1 cellular context compared by ENCODE assay signal in the genomic region with DNA sequence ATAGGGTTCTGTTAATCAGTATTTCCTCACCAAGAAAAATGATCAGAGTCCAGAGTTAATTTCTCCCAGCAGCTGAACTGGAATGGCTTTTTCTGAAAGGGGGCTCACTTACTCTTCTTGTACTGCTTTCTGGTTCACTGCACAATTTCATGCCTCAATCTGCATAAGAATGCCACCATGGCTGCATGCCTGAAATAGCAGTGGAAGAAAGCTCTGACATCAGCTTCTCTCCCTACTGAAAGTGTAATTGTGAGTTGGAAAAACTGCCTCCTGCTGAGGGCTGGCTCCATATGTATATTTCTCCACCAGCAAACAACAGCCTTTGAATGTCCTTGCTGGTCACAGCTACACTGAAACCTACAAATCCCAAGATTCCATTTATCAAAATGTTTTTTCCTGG.
TF ChIP-seq lines count a peak whose summit lies in the region.

No MANE protein-coding gene starts in this region.

TF ChIP-seq in H1, 55 proteins besides CTCF, POLR2A, EP300 and RAD21 (continued from another document):
- TF ChIP-seq CHD7 (IDR thresholded peaks at IDR 0.05; ENCODE audit: insufficient replicate concordance, low read length): peak; percentile 24
